15 cellular contexts compared by ENCODE assay signal in the genomic region with DNA sequence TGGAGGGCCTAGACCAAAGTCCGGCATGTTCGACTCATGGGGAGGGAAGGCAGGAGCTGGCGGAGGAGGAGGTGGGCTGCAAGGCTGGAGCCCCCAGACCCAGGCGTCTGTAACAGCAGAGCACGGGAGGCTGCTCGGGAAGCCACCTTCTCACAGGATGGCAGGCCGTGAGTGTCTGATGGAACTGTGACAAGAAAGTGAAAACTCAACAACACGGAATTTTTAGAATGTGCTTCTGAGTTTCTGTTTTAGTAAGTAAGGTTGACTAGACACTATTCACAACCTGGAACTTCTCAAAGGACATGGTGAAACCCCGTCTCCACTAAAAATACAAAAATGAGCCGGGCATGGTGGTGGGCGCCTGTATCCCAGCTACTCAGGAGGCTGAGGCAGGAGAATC. TPM values are rescaled to one million over a fixed set of nuclear protein-coding genes. Genes with fewer than 3 reads are reported as not detected.
DNase-seq lines count a peak whose midpoint lies in the region; ATAC-seq, FAIRE-seq and TF ChIP-seq lines count a peak whose summit lies in the region.
"Not testable (repeated sequence)": the region's sequence is repeated elsewhere in the genome, so short reads cannot be mapped to it uniquely, and the experiment has no call there.
"Had no signal": no experiment of that assay in that cellular context is flagged by ENCODE, and none has a peak within 500 bp of the region (broad histone marks: within the 10 kb centered on the region; RNA-seq: fewer than 3 reads in every experiment).

No MANE protein-coding gene starts in this region.

- FAIRE-seq in GM12878 (lab: Jason Lieb, UNC): not testable (repeated sequence)

- H3K4me1 ChIP-seq in GM12878 (ENCODE audit: control insufficient read depth, insufficient read depth, low read length): peaks cover 44% of the 10 kb centered on the region
- not testable (repeated sequence) for H3K4me1 ChIP-seq in testis

- H3K9ac ChIP-seq in GM12878 (ENCODE audit: control insufficient read depth, insufficient read depth, low read length): peak overlapping the region; percentile 50

- TF ChIP-seq CTCF in GM10248 (IDR thresholded peaks at IDR 0.05; ENCODE audit: control extremely low read depth, extremely low read depth, low read depth, missing control alignments); GM13976 (IDR thresholded peaks at IDR 0.05; ENCODE audit: borderline replicate concordance, control extremely low read depth, extremely low read depth, insufficient read depth, missing control alignments); GM12878 (IDR thresholded peaks at IDR 0.05 in 2 of 3, conservative IDR thresholded peaks at IDR 0.05 in 1 of 3; ENCODE audit: control insufficient read depth in 2 of 3, extremely low read depth in 1 of 3, insufficient read depth in 1 of 3, low read depth in 3 of 3, low read length in 3 of 3); testis (IDR thresholded peaks at IDR 0.05): not testable (repeated sequence)

- peak overlapping the region; percentile 74 for H3K4me2 ChIP-seq in GM12878 (ENCODE audit: control insufficient read depth, insufficient read depth)

- POLR2A ChIA-PET in GM10248 (lab: Yijun Ruan, JAX); GM12878 (lab: Charles Lee): not testable (repeated sequence)

- intact Hi-C loops in GM12878 (cut with micrococcal nuclease; ENCODE audit: unreplicated experiment): loop anchor here (1.0 kb wide), 1 partner anchor 51 kb away; no protein-coding TSS in a partner anchor
- intact Hi-C loops in testis (cut with DNase I; ENCODE audit: low total_unique reads): not testable (repeated sequence)

- ATAC-seq in GM18867 (IDR thresholded peaks at IDR 0.05; ENCODE audit: unreplicated experiment) (peak; percentile 47), GM21390 (IDR thresholded peaks at IDR 0.05; ENCODE audit: unreplicated experiment) (peak; percentile 55), GM12878 (peak; percentile 79)

- peak overlapping the region; percentile 17; the same call in 1 of the 2 replicates for H3K4me3 ChIP-seq in GM12878
- not testable (repeated sequence) for H3K4me3 ChIP-seq in testis

- not testable (repeated sequence) for H2AFZ ChIP-seq in GM12878 (ENCODE audit: control insufficient read depth, low read depth, low read length)

- under 1% methylated on average over 11 of the region's 11 CpGs for WGBS in GM12878 (ENCODE audit: insufficient coverage, insufficient replicate concordance, low lambda C conversion rate, missing lambda C conversion rate)
- 89 to 90% methylated on average over 8 to 11 of the region's 11 CpGs for WGBS in testis, 2 donors

- H3K27ac ChIP-seq in GM12878 (ENCODE audit: control insufficient read depth, insufficient read depth): peak overlapping the region; percentile 75
- peak overlapping the region; percentile 45 to 55 for H3K27ac ChIP-seq in testis

- SMC1A ChIA-PET in GM12878 (lab: Charles Lee; ENCODE audit: uncharacterized antibody, unreplicated experiment): interaction anchor here (1.2 kb wide), 1 partner anchor 16 kb away, joined by 5 read pairs; no protein-coding TSS in a partner anchor

- peak; percentile 59 for DNase-seq in GM10248 (ENCODE audit: extremely low spot score)
- peak; percentile 68 for DNase-seq in GM13976 (ENCODE audit: low spot score)
- DNase-seq in GM12878 (ENCODE audit: low read depth, low spot score): peak; percentile 61
- DNase-seq in testis: not testable (repeated sequence)

- not testable (repeated sequence) for TF ChIP-seq EP300 in GM12878 (IDR thresholded peaks at IDR 0.05; ENCODE audit: borderline replicate concordance in 1 of 2, control insufficient read depth in 1 of 2, low read depth in 2 of 2, low read length in 2 of 2)

- peaks cover 35% of the 10 kb centered on the region for H3K9me3 ChIP-seq in GM12878 (replicated peaks; ENCODE audit: control insufficient read depth, insufficient read depth, low read length)
- not testable (repeated sequence) for H3K9me3 ChIP-seq in testis

- CTCF ChIA-PET in GM10248 (lab: Yijun Ruan, JAX) (interaction anchor here (1.4 kb wide), 1 partner anchor 10 kb away, joined by 5 read pairs; no protein-coding TSS in a partner anchor), GM12878 (lab: Yijun Ruan, JAX) (interaction anchor here (1.1 kb wide), 2 partner anchors 10 to 23 kb away, joined by 3 to 4 read pairs; no protein-coding TSS in a partner anchor)

- TF ChIP-seq RAD21 in GM12878 (IDR thresholded peaks at IDR 0.05; ENCODE audit: insufficient read depth, low read depth, low read length): not testable (repeated sequence)

- H4K20me1 ChIP-seq in GM12878 (ENCODE audit: control insufficient read depth, insufficient read depth): not testable (repeated sequence)

- TF ChIP-seq POLR2A in GM12878 (IDR thresholded peaks at IDR 0.05; ENCODE audit: low read depth, low read length): peak; percentile 60
- TF ChIP-seq POLR2A in testis (IDR thresholded peaks at IDR 0.05): not testable (repeated sequence)

- BruUV-seq in GM12878 (replicated peaks; lab: Mats Ljungman, UMichigan): not testable (repeated sequence)

- in situ Hi-C loops in GM13976 (cut with MboI; ENCODE audit: low sequenced_read_pairs, unreplicated experiment); GM12878 (cut with MboI): not testable (repeated sequence)

- not testable (repeated sequence) for H3K27me3 ChIP-seq in GM12878 (replicated peaks in 1 of 2; ENCODE audit: control insufficient read depth in 2 of 2, insufficient read depth in 2 of 2, low read length in 1 of 2); testis

- not testable (repeated sequence) for H3K79me2 ChIP-seq in GM12878 (ENCODE audit: control insufficient read depth, insufficient read depth, low read length)

- not testable (repeated sequence) for H3K36me3 ChIP-seq in GM12878 (ENCODE audit: control insufficient read depth in 2 of 2, insufficient read depth in 2 of 2, low read length in 1 of 2); testis (ENCODE audit: low read depth, missing control alignments)

- RAD21 ChIA-PET in GM12878 (lab: Charles Lee; ENCODE audit: unreplicated experiment): not testable (repeated sequence)

RNA-seq across cellular contexts. Expression of gene KRTAP5-8, which starts 2.1 kb away (rescaled TPM):
- total RNA-seq in GM12878 (2013; cell fraction: nucleolus; rRNA removed): 0.73 and 1.3 TPM in 2 replicates
- total RNA-seq in GM12878 (2014; rRNA removed) (0.22 TPM in 1 of 2 replicates, not detected in the other), GM12878 (2014; rRNA removed; fragmentation: Illumina TruSeq; extraction: Trizol) (not detected in 2 replicates), GM12878 (2021) (0.36 TPM in 1 of 2 replicates, not detected in the other), testis (1 to 10 TPM in 1 of 2 donors, under 1 TPM in 1; 0.39 to 1.1 TPM)
- polyA plus RNA-seq in GM12878 (2011; ENCODE audit: low read depth): not detected
- polyA plus RNA-seq in GM12878 (2011; rRNA removed) (0.10 and 0.15 TPM in 2 replicates), GM12878 (2014; fragmentation: Illumina TruSeq; extraction: Trizol) (0.12 and 0.38 TPM in 2 replicates), GM12878 (2014; fragmentation: Nextera tagmentation; extraction: Ambion mirVana) (under 1 TPM in 1 of 2 experiments, not detected in 1; 0.07 TPM), GM12878 (2014; rRNA removed) (not detected in 2 replicates), GM12878 (2016; fragmentation: Nextera tagmentation; extraction: Ambion mirVana) (not detected), testis (ENCODE audit: insufficient read depth, low read depth, low replicate concordance) (not detected)
- 0.09 TPM in 1 of 2 replicates, not detected in the other for polyA plus RNA-seq in GM12878 (2011; cell fraction: cytosol; rRNA removed)
- 0.34 and 0.64 TPM in 2 replicates for polyA plus RNA-seq in GM12878 (2011; cell fraction: nucleus; rRNA removed)
- 0.28 and 0.39 TPM in 2 replicates for polyA plus RNA-seq in GM12878 (2012)
- 0.41 TPM in 1 of 2 replicates, not detected in the other for polyA minus RNA-seq in GM12878 (2011; rRNA and poly(A)+ RNA removed)
- polyA minus RNA-seq in GM12878 (2011; cell fraction: cytosol; rRNA and poly(A)+ RNA removed): not detected in 2 replicates
- 0.38 TPM in 1 of 2 replicates, not detected in the other for polyA minus RNA-seq in GM12878 (2011; cell fraction: nucleus; rRNA and poly(A)+ RNA removed)
- total RNA-seq: A673; CD4-positive, alpha-beta memory T cell; Daoy; H1; H9; HT-29; LHCN-M2 had no signal
- polyA plus RNA-seq: CD14-positive monocyte; CD4-positive, alpha-beta memory T cell; H1 had no signal

RNA-seq across cellular contexts. Expression of gene KRTAP5-9, which starts 8.2 kb away (rescaled TPM):
- total RNA-seq in GM12878 (2013; cell fraction: nucleolus; rRNA removed): 0.50 TPM in 1 of 2 replicates, not detected in the other
- total RNA-seq in GM12878 (2014; rRNA removed) (not detected in 2 replicates), GM12878 (2014; rRNA removed; fragmentation: Illumina TruSeq; extraction: Trizol) (0.18 TPM in 1 of 2 replicates, not detected in the other), GM12878 (2021) (not detected in 2 replicates), testis (1 to 10 TPM; 1.4 to 3.6 TPM)
- 0.62 TPM for polyA plus RNA-seq in GM12878 (2011; ENCODE audit: low read depth)
- polyA plus RNA-seq in GM12878 (2011; rRNA removed) (0.13 and 0.20 TPM in 2 replicates), GM12878 (2014; fragmentation: Illumina TruSeq; extraction: Trizol) (0.06 TPM in 1 of 2 replicates, not detected in the other), GM12878 (2014; fragmentation: Nextera tagmentation; extraction: Ambion mirVana) (under 1 TPM in 1 of 2 experiments, not detected in 1; 0.07 TPM), GM12878 (2014; rRNA removed) (0.06 and 0.38 TPM in 2 replicates), GM12878 (2016; fragmentation: Nextera tagmentation; extraction: Ambion mirVana) (under 1 TPM in 1 of 2 experiments, not detected in 1; 0.24 TPM), testis (ENCODE audit: insufficient read depth, low read depth, low replicate concordance) (1.5 TPM)
- 0.25 and 0.40 TPM in 2 replicates for polyA plus RNA-seq in GM12878 (2011; cell fraction: cytosol; rRNA removed)
- polyA plus RNA-seq in GM12878 (2011; cell fraction: nucleus; rRNA removed): 2.3 and 2.7 TPM in 2 replicates
- polyA plus RNA-seq in GM12878 (2012): 0.42 and 0.49 TPM in 2 replicates
- 0.41 TPM in 1 of 2 replicates, not detected in the other for polyA minus RNA-seq in GM12878 (2011; rRNA and poly(A)+ RNA removed)
- polyA minus RNA-seq in GM12878 (2011; cell fraction: cytosol; rRNA and poly(A)+ RNA removed): not detected in 2 replicates
- polyA minus RNA-seq in GM12878 (2011; cell fraction: nucleus; rRNA and poly(A)+ RNA removed): 0.38 TPM in 1 of 2 replicates, not detected in the other
- total RNA-seq: A673; CD4-positive, alpha-beta memory T cell; Daoy; H1; H9; HT-29; LHCN-M2 had no signal
- polyA plus RNA-seq: AG04450; CD14-positive monocyte; CD4-positive, alpha-beta memory T cell had no signal

RNA-seq across cellular contexts. Expression of gene KRTAP5-7, which starts 12.9 kb away (rescaled TPM):
- 0.46 and 0.59 TPM in 2 replicates for total RNA-seq in GM12878 (2013; cell fraction: nucleolus; rRNA removed)
- 0.05 TPM in 1 of 2 replicates, not detected in the other for total RNA-seq in GM12878 (2014; rRNA removed)
- not detected in 2 replicates for total RNA-seq in GM12878 (2014; rRNA removed; fragmentation: Illumina TruSeq; extraction: Trizol)
- not detected in 2 replicates for total RNA-seq in GM12878 (2021)
- not detected for polyA plus RNA-seq in GM12878 (2011; ENCODE audit: low read depth)
- polyA plus RNA-seq in GM12878 (2011; rRNA removed): 0.07 and 0.10 TPM in 2 replicates
- polyA plus RNA-seq in GM12878 (2011; cell fraction: cytosol; rRNA removed): not detected in 2 replicates
- polyA plus RNA-seq in GM12878 (2011; cell fraction: nucleus; rRNA removed): 0.48 and 0.76 TPM in 2 replicates
- 0.07 TPM in 1 of 2 replicates, not detected in the other for polyA plus RNA-seq in GM12878 (2012)
- 0.15 and 0.17 TPM in 2 replicates for polyA plus RNA-seq in GM12878 (2014; fragmentation: Illumina TruSeq; extraction: Trizol)
- under 1 TPM in 1 of 2 experiments, not detected in 1; 0.23 TPM for polyA plus RNA-seq in GM12878 (2014; fragmentation: Nextera tagmentation; extraction: Ambion mirVana)
- 0.23 TPM in 1 of 2 replicates, not detected in the other for polyA plus RNA-seq in GM12878 (2014; rRNA removed)
- polyA plus RNA-seq in GM12878 (2016; fragmentation: Nextera tagmentation; extraction: Ambion mirVana): not detected
- 0.37 and 0.46 TPM in 2 replicates for polyA minus RNA-seq in GM12878 (2011; rRNA and poly(A)+ RNA removed)
- polyA minus RNA-seq in GM12878 (2011; cell fraction: cytosol; rRNA and poly(A)+ RNA removed): not detected in 2 replicates
- 0.86 TPM in 1 of 2 replicates, not detected in the other for polyA minus RNA-seq in GM12878 (2011; cell fraction: nucleus; rRNA and poly(A)+ RNA removed)
- total RNA-seq in testis: 1 to 10 TPM in 1 of 2 donors, under 1 TPM in 1; 0.94 to 1.7 TPM
- polyA plus RNA-seq in testis (ENCODE audit: insufficient read depth, low read depth, low replicate concordance): 1.7 TPM
- total RNA-seq: A673; CD4-positive, alpha-beta memory T cell; Daoy; H1; H9; HT-29; LHCN-M2 had no signal
- polyA plus RNA-seq: AG04450; CD14-positive monocyte; CD4-positive, alpha-beta memory T cell; H1 had no signal

RNA-seq across cellular contexts. Expression of gene KRTAP5-10, which starts 25.4 kb away (rescaled TPM):
- 0.48 TPM in 1 of 2 replicates, not detected in the other for total RNA-seq in GM12878 (2013; cell fraction: nucleolus; rRNA removed)
- total RNA-seq in GM12878 (2014; rRNA removed) (not detected in 2 replicates), GM12878 (2014; rRNA removed; fragmentation: Illumina TruSeq; extraction: Trizol) (not detected in 2 replicates), GM12878 (2021) (not detected in 2 replicates), testis (not detected)
- polyA plus RNA-seq in GM12878 (2011; ENCODE audit: low read depth): not detected
- polyA plus RNA-seq in GM12878 (2011; rRNA removed) (0.10 TPM in 1 of 2 replicates, not detected in the other), GM12878 (2014; fragmentation: Illumina TruSeq; extraction: Trizol) (not detected in 2 replicates), GM12878 (2014; fragmentation: Nextera tagmentation; extraction: Ambion mirVana) (under 1 TPM in 1 of 2 experiments, not detected in 1; 0.06 TPM), GM12878 (2014; rRNA removed) (0.06 TPM in 1 of 2 replicates, not detected in the other), GM12878 (2016; fragmentation: Nextera tagmentation; extraction: Ambion mirVana) (not detected), testis (ENCODE audit: insufficient read depth, low read depth, low replicate concordance) (0.28 TPM)
- 0.05 TPM in 1 of 2 replicates, not detected in the other for polyA plus RNA-seq in GM12878 (2011; cell fraction: cytosol; rRNA removed)
- 0.15 and 0.16 TPM in 2 replicates for polyA plus RNA-seq in GM12878 (2011; cell fraction: nucleus; rRNA removed)
- 0.13 TPM in 1 of 2 replicates, not detected in the other for polyA plus RNA-seq in GM12878 (2012)
- not detected in 2 replicates for polyA minus RNA-seq in GM12878 (2011; rRNA and poly(A)+ RNA removed)
- not detected in 2 replicates for polyA minus RNA-seq in GM12878 (2011; cell fraction: cytosol; rRNA and poly(A)+ RNA removed)
- not detected in 2 replicates for polyA minus RNA-seq in GM12878 (2011; cell fraction: nucleus; rRNA and poly(A)+ RNA removed)
- total RNA-seq: A673; CD4-positive, alpha-beta memory T cell; Daoy; H1; H9; HT-29; LHCN-M2 had no signal
- polyA plus RNA-seq: AG04450; CD14-positive monocyte; CD4-positive, alpha-beta memory T cell had no signal

RNA-seq across cellular contexts. Expression of gene KRTAP5-11, which starts 42.7 kb away (rescaled TPM):
- not detected in 2 replicates for total RNA-seq in GM12878 (2013; cell fraction: nucleolus; rRNA removed)
- total RNA-seq in GM12878 (2014; rRNA removed): not detected in 2 replicates
- not detected in 2 replicates for total RNA-seq in GM12878 (2014; rRNA removed; fragmentation: Illumina TruSeq; extraction: Trizol)
- not detected in 2 replicates for total RNA-seq in GM12878 (2021)
- polyA plus RNA-seq in GM12878 (2011; ENCODE audit: low read depth): not detected
- not detected in 2 replicates for polyA plus RNA-seq in GM12878 (2011; rRNA removed)
- not detected in 2 replicates for polyA plus RNA-seq in GM12878 (2011; cell fraction: cytosol; rRNA removed)
- polyA plus RNA-seq in GM12878 (2011; cell fraction: nucleus; rRNA removed): not detected in 2 replicates
- polyA plus RNA-seq in GM12878 (2012): not detected in 2 replicates
- polyA plus RNA-seq in GM12878 (2014; fragmentation: Illumina TruSeq; extraction: Trizol): not detected in 2 replicates
- polyA plus RNA-seq in GM12878 (2014; fragmentation: Nextera tagmentation; extraction: Ambion mirVana): not detected
- polyA plus RNA-seq in GM12878 (2014; rRNA removed): not detected in 2 replicates
- polyA plus RNA-seq in GM12878 (2016; fragmentation: Nextera tagmentation; extraction: Ambion mirVana): not detected
- polyA minus RNA-seq in GM12878 (2011; rRNA and poly(A)+ RNA removed): not detected in 2 replicates
- not detected in 2 replicates for polyA minus RNA-seq in GM12878 (2011; cell fraction: cytosol; rRNA and poly(A)+ RNA removed)
- not detected in 2 replicates for polyA minus RNA-seq in GM12878 (2011; cell fraction: nucleus; rRNA and poly(A)+ RNA removed)
- total RNA-seq in testis: not detected
- polyA plus RNA-seq in testis (ENCODE audit: insufficient read depth, low read depth, low replicate concordance): not detected
- total RNA-seq: A673; CD4-positive, alpha-beta memory T cell; Daoy; H1; H9; HT-29; LHCN-M2 had no signal
- polyA plus RNA-seq: AG04450; CD14-positive monocyte; CD4-positive, alpha-beta memory T cell; H1 had no signal
